1 cellular context compared by ENCODE assay signal in the genomic region with DNA sequence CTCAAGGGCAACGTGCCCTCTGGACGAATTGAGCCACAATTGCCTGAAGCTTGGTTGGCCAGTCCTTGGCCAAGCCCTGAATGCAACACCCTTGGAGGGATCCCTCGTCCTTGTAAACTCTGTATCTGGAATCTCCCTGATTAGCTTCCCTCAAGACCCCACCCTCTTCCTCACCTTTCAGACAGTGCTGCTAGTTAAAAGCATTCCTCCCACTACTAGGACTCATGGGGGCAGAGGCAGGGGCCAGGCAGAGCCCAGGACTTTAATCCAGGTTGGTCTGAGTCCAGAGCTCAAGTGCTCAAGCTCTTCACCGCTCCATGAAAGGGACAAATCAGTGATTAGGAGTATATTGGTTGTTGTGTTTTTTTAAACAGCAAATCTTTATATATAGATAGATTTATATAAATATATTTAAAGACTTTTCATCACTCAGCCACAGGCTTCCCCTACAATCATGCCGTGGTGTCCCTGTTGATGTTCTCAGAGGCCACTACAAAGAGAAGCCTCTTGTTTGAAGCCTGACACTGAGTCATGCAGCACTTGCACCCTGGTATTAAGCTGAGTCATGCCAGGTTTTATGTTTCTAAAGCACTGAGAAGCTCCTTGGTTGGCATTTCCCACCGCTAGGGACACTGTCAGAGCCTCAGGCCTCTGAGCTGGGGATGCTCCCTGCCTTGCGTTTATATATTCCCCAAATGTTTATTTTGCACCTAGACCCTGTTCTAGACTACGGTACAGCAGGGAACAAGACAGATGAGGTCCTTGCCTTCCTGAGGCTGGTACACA.
TF ChIP-seq lines count a peak whose summit lies in the region.

No MANE protein-coding gene starts in this region.

TF ChIP-seq in HepG2, 621 proteins besides CTCF, POLR2A, EP300 and RAD21 (continued from another document):
- TF ChIP-seq ZNF136 (CRISPR knock-in tag; IDR thresholded peaks at IDR 0.05; ENCODE audit: low read depth) (no peak), SMAD9 (CRISPR knock-in tag; IDR thresholded peaks at IDR 0.05) (no peak), MAFK (conservative IDR thresholded peaks at IDR 0.05 in 1 of 2, IDR thresholded peaks at IDR 0.05 in 1 of 2; ENCODE audit: low read length in 2 of 2) (peak; percentile 75 to 85)
